25 cellular contexts compared by ENCODE assay signal in genomic region chr21:35005077-35005476, GRCh38. TPM values are rescaled to one million over a fixed set of nuclear protein-coding genes. Genes with fewer than 3 reads are reported as not detected.
DNase-seq lines count a peak whose midpoint lies in the region; ATAC-seq, FAIRE-seq and TF ChIP-seq lines count a peak whose summit lies in the region.
"Had no signal": no experiment of that assay in that cellular context is flagged by ENCODE, and none has a peak within 500 bp of the region (broad histone marks: within the 10 kb centered on the region; RNA-seq: fewer than 3 reads in every experiment).

No MANE protein-coding gene starts in this region.

- no peak for ATAC-seq in CD4-positive, CD25-positive, alpha-beta regulatory T cell (ENCODE audit: low read depth in 2 of 2)

- no peaks in the 10 kb centered on the region for H3K9me3 ChIP-seq in CD4-positive, CD25-positive, alpha-beta regulatory T cell (ENCODE audit: control insufficient read depth in 2 of 2, low read length in 2 of 2)
- H3K9me3 ChIP-seq in CD4-positive, alpha-beta memory T cell (ENCODE audit: control insufficient read depth in 1 of 2, low read length in 2 of 2) = no peaks in the 10 kb centered on the region
- no peaks in the 10 kb centered on the region for H3K9me3 ChIP-seq in esophagus muscularis mucosa
- H3K9me3 ChIP-seq: adrenal gland, ovary, Peyer's patch, SJCRH30, thyroid gland had no signal

- CTCF ChIA-PET in CD4-positive, alpha-beta memory T cell (lab: Charles Lee; ENCODE audit: partially characterized antibody) = interaction anchor here (1.2 kb wide), 1 partner anchor 22 kb away, joined by 5 read pairs; no protein-coding TSS in a partner anchor

- no peak overlapping the region for H3K27ac ChIP-seq in CD4-positive, CD25-positive, alpha-beta regulatory T cell (ENCODE audit: insufficient read depth, low read length, poor library complexity, severe bottlenecking)
- H3K27ac ChIP-seq in CD4-positive, alpha-beta memory T cell (ENCODE audit: low read depth, low read length) = no peak overlapping the region
- no peak overlapping the region for H3K27ac ChIP-seq in esophagus muscularis mucosa (replicated peaks in 1 of 4)
- H3K27ac ChIP-seq: adrenal gland, C4-2B, KMS-11, ovary, Peyer's patch, SJCRH30, thyroid gland had no signal

- peaks cover 21% of the 10 kb centered on the region for H3K36me3 ChIP-seq in CD4-positive, CD25-positive, alpha-beta regulatory T cell (ENCODE audit: control insufficient read depth, insufficient read depth, low read length)
- no peaks in the 10 kb centered on the region for H3K36me3 ChIP-seq in CD4-positive, alpha-beta memory T cell (ENCODE audit: insufficient read depth, low read length)
- no peaks in the 10 kb centered on the region for H3K36me3 ChIP-seq in esophagus muscularis mucosa
- H3K36me3 ChIP-seq: adrenal gland, ovary, Peyer's patch, thyroid gland had no signal

- no peak for DNase-seq in CD4-positive, CD25-positive, alpha-beta regulatory T cell
- no peak for DNase-seq in CD4-positive, alpha-beta memory T cell
- DNase-seq in M059J (ENCODE audit: low read depth) (peak; percentile 59), fibroblast of villous mesenchyme (ENCODE audit: low read depth) (peak; percentile 27), esophagus muscularis mucosa (ENCODE audit: extremely low spot score) (no peak), D721Med (ENCODE audit: insufficient read length, low spot score) (no peak), ureter (ENCODE audit: low spot score) (no peak)
- DNase-seq: activated CD4-positive, alpha-beta T cell treated with anti-CD3 and anti-CD28 coated beads, Interleukin-2, amount 10 ng/mL, durations not matched to agents 24 days and 14 days; activated effector memory CD4-positive, alpha-beta T cell treated with anti-CD3 and anti-CD28 coated beads, Interleukin-2, amount 50 U/mL, for 16 hours; adrenal gland; endodermal cell; midbrain; NCI-H1694; nephron progenitor cell; ovary; Peyer's patch; SJCRH30; stimulated activated CD4-positive, alpha-beta T cell treated with anti-CD3 and anti-CD28 coated beads, Interleukin-4, amount 100 ng/mL, for 24 hours; stimulated activated naive CD4-positive, alpha-beta T cell treated with Interleukin-2 at 50 U/mL for 16 hours; thyroid gland had no signal

- no peak for FAIRE-seq in D721Med (lab: Jason Lieb, UNC)
- FAIRE-seq: colon, H54, islet of Langerhans had no signal

- no peaks in the 10 kb centered on the region for H3K27me3 Mint-ChIP-seq in CD4-positive, CD25-positive, alpha-beta regulatory T cell
- no peaks in the 10 kb centered on the region for H3K27me3 Mint-ChIP-seq in CD4-positive, alpha-beta memory T cell
- H3K27me3 Mint-ChIP-seq: activated CD4-positive, alpha-beta T cell treated with anti-CD3 and anti-CD28 coated beads, Interleukin-2, amount 10 ng/mL, durations not matched to agents 24 days and 14 days had no signal

- 59% methylated on average over 2 of the region's 2 CpGs for WGBS in esophagus muscularis mucosa

- no peaks in the 10 kb centered on the region for H3K27me3 ChIP-seq in CD4-positive, CD25-positive, alpha-beta regulatory T cell (ENCODE audit: control insufficient read depth, insufficient read depth, low read length)
- H3K27me3 ChIP-seq in CD4-positive, alpha-beta memory T cell (ENCODE audit: insufficient read depth, low read length) = no peaks in the 10 kb centered on the region
- peaks cover 0 to 7% (median 0%) of the 10 kb centered on the region in 4 donors for H3K27me3 ChIP-seq in esophagus muscularis mucosa
- H3K27me3 ChIP-seq: adrenal gland, ovary, Peyer's patch, SJCRH30, thyroid gland had no signal

- no peaks in the 10 kb centered on the region for H3K9me3 Mint-ChIP-seq in CD4-positive, CD25-positive, alpha-beta regulatory T cell
- H3K9me3 Mint-ChIP-seq in CD4-positive, alpha-beta memory T cell = no peaks in the 10 kb centered on the region
- H3K9me3 Mint-ChIP-seq: endodermal cell, nephron progenitor cell had no signal

- TF ChIP-seq CTCF in fibroblast of villous mesenchyme (IDR thresholded peaks at IDR 0.05; ENCODE audit: insufficient read depth, low read depth, low read length) (no peak), esophagus muscularis mucosa (IDR thresholded peaks at IDR 0.05) (no peak), D721Med (IDR thresholded peaks at IDR 0.05; ENCODE audit: insufficient read depth, missing control alignments) (no peak)

- TF ChIP-seq POLR2A in esophagus muscularis mucosa (IDR thresholded peaks at IDR 0.05; ENCODE audit: low read depth) = no peak

- peaks cover 34% of the 10 kb centered on the region for H3K4me1 ChIP-seq in CD4-positive, CD25-positive, alpha-beta regulatory T cell (ENCODE audit: control insufficient read depth, insufficient read depth, low read length, poor library complexity, severe bottlenecking)
- H3K4me1 ChIP-seq in CD4-positive, alpha-beta memory T cell (ENCODE audit: insufficient read depth, low read length) = peaks cover 84% of the 10 kb centered on the region
- no peaks in the 10 kb centered on the region for H3K4me1 ChIP-seq in esophagus muscularis mucosa
- H3K4me1 ChIP-seq: adrenal gland, thyroid gland had no signal

- intact Hi-C loops in CD4-positive, alpha-beta memory T cell (cut with micrococcal nuclease) = loop anchor here (2.0 kb wide), 1 partner anchor 16 kb away; no protein-coding TSS in a partner anchor
- intact Hi-C loops in esophagus muscularis mucosa (cut with DNase I) = no loop called here

- H3K4me1 Mint-ChIP-seq in CD4-positive, CD25-positive, alpha-beta regulatory T cell = peaks cover 61 to 92% (median 70%) of the 10 kb centered on the region in 4 donors
- peaks cover 74 to 97% (median 84%) of the 10 kb centered on the region in 4 donors for H3K4me1 Mint-ChIP-seq in CD4-positive, alpha-beta memory T cell
- H3K4me1 Mint-ChIP-seq: endodermal cell, nephron progenitor cell had no signal

- POLR2A ChIA-PET in CD4-positive, alpha-beta memory T cell (lab: Charles Lee; ENCODE audit: partially characterized antibody) = interaction anchor here (1.1 to 2.7 kb wide), 4 partner anchors 15 to 43 kb away, joined by 3 to 17 read pairs (median 11); no protein-coding TSS in a partner anchor

- H3K36me3 Mint-ChIP-seq in CD4-positive, CD25-positive, alpha-beta regulatory T cell = peaks cover 43% of the 10 kb centered on the region
- peaks cover 30 to 32% of the 10 kb centered on the region in 2 donors for H3K36me3 Mint-ChIP-seq in CD4-positive, alpha-beta memory T cell

- no peak for TF ChIP-seq EP300 in esophagus muscularis mucosa (IDR thresholded peaks at IDR 0.05)

- H3K4me3 Mint-ChIP-seq in CD4-positive, CD25-positive, alpha-beta regulatory T cell = peak overlapping the region in 2 of 4 donors; percentile 2 to 8
- peak overlapping the region in 4 of 8 donors; percentile 1 to 12 (median 6) for H3K4me3 Mint-ChIP-seq in CD4-positive, alpha-beta memory T cell
- H3K4me3 Mint-ChIP-seq: activated CD4-positive, alpha-beta T cell treated with anti-CD3 and anti-CD28 coated beads, Interleukin-2, amount 10 ng/mL, durations not matched to agents 24 days and 14 days; endodermal cell; nephron progenitor cell had no signal

- peak overlapping the region in 2 of 3 donors; percentile 21 to 29 for H3K27ac Mint-ChIP-seq in CD4-positive, CD25-positive, alpha-beta regulatory T cell
- peak overlapping the region; percentile 3 to 50 (median 30) for H3K27ac Mint-ChIP-seq in CD4-positive, alpha-beta memory T cell
- H3K27ac Mint-ChIP-seq: activated CD4-positive, alpha-beta T cell treated with anti-CD3 and anti-CD28 coated beads, Interleukin-2, amount 10 ng/mL, durations not matched to agents 24 days and 14 days; endodermal cell; nephron progenitor cell had no signal

- H3K4me3 ChIP-seq in CD4-positive, CD25-positive, alpha-beta regulatory T cell (ENCODE audit: low read depth, low read length) = no peak overlapping the region
- H3K4me3 ChIP-seq in CD4-positive, alpha-beta memory T cell (ENCODE audit: low read length in 2 of 2) = no peak overlapping the region
- H3K4me3 ChIP-seq in fibroblast of villous mesenchyme (ENCODE audit: low read depth, low read length) (no peak overlapping the region), esophagus muscularis mucosa (no peak overlapping the region)
- H3K4me3 ChIP-seq: adrenal gland, ovary, Peyer's patch, SJCRH30, thyroid gland had no signal

RNA-seq across cellular contexts. Expression of gene RUNX1, which starts 44.0 kb away (rescaled TPM):
- total RNA-seq in CD4-positive, CD25-positive, alpha-beta regulatory T cell = 133 TPM
- 10 to 100 TPM; 14.2 to 22.7 (median 21.0) TPM for polyA plus RNA-seq in CD4-positive, CD25-positive, alpha-beta regulatory T cell
- total RNA-seq in CD4-positive, alpha-beta memory T cell = 10 to 100 TPM; 86.1 to 96.3 TPM
- 10 to 100 TPM in 1 of 2 donors, 1 to 10 TPM in 1; 6.0 to 26.7 TPM for polyA plus RNA-seq in CD4-positive, alpha-beta memory T cell
- total RNA-seq in M059J (2014; rRNA removed; shearing (Covaris generic)) = 13.8 and 43.1 TPM in 2 replicates
- 21.6 and 37.4 TPM in 2 replicates for total RNA-seq in fibroblast of villous mesenchyme
- total RNA-seq in esophagus muscularis mucosa = 10 to 100 TPM in 1 of 4 donors, 1 to 10 TPM in 3; 3.7 to 10.9 (median 5.6) TPM
- 84.0 TPM for total RNA-seq in ureter

Comparison
In these comparisons a context has a peak if more than half of its experiments do, and no peak if none do; other contexts are left out.
1. DNase-seq: peak in M059J (single experiment) and fibroblast of villous mesenchyme (single experiment); none in CD4-positive, CD25-positive, alpha-beta regulatory T cell (0 of 3), CD4-positive, alpha-beta memory T cell (0 of 5), esophagus muscularis mucosa (single experiment), D721Med (single experiment) and ureter (single experiment).